15 cellular contexts compared by ENCODE assay signal in the genomic region with DNA sequence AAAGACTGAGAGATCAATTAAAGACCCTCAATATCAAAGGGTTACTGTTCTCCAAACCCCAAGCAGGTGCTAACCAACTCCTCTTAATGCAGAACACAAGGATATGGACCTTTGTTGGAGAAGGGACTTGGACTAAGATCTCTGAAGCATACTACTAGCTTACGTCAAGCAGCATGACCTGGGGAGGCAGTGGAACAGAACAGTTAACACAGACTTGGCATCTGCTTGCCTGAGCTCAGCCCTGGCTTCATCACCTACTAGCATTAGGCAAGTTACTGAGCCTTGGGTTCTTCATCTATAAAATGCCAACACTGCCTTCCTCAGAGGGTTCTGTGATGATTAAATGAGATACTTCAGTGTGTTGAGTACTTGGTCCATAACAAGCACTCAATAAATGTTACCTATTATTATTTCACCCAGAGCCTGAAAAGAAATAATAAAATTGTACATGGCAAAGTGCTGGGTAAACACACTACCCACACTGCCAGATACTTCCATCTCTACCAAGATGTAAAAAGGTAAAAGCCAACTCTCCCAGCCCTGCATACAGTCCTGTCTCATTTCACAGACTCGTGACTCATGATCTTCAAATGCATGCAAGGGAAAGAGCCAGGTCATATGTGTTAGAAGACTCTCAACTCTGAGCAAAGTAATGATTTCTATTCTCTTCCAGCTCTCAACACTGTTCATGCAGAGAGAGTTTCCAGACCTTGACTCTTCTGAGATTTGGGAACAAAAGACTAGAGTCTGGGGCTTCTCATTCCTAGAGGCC. TPM values are rescaled to one million over a fixed set of nuclear protein-coding genes. Genes with fewer than 3 reads are reported as not detected.
A peak's percentile ranks its signal among the peaks of the same experiment; 100 is the strongest.
DNase-seq lines count a peak whose midpoint lies in the region; ATAC-seq lines count a peak whose summit lies in the region.
"Had no signal": no experiment of that assay in that cellular context is flagged by ENCODE, and none has a peak within 500 bp of the region (broad histone marks: within the 10 kb centered on the region; RNA-seq: fewer than 3 reads in every experiment).

No MANE protein-coding gene starts in this region.

- no peaks in the 10 kb centered on the region for H3K27me3 Mint-ChIP-seq in activated T-cell treated with anti-CD3 and anti-CD28 coated beads, Interleukin-2, amount 50 U/mL, for 72 hours (ENCODE audit: low read depth)
- no peaks in the 10 kb centered on the region for H3K27me3 Mint-ChIP-seq in T-helper 17 cell
- no peaks in the 10 kb centered on the region for H3K27me3 Mint-ChIP-seq in stimulated activated naive CD8-positive, alpha-beta T cell treated with anti-CD3 and anti-CD28 coated beads, Interleukin-15, Interleukin-2, amounts not matched to agents 100 ng/mL and 50 ng/mL, for 24 hours
- H3K27me3 Mint-ChIP-seq: type B pancreatic cell had no signal

- H3K36me3 Mint-ChIP-seq in activated T-cell treated with anti-CD3 and anti-CD28 coated beads, Interleukin-2, amount 50 U/mL, for 72 hours (ENCODE audit: insufficient read depth in 2 of 2): no peaks in the 10 kb centered on the region
- H3K36me3 Mint-ChIP-seq in T-helper 17 cell (ENCODE audit: low read depth): no peaks in the 10 kb centered on the region
- peaks cover 19% of the 10 kb centered on the region for H3K36me3 Mint-ChIP-seq in stimulated activated naive CD8-positive, alpha-beta T cell treated with anti-CD3 and anti-CD28 coated beads, Interleukin-15, Interleukin-2, amounts not matched to agents 100 ng/mL and 50 ng/mL, for 24 hours (ENCODE audit: low read depth)
- H3K36me3 Mint-ChIP-seq: type B pancreatic cell had no signal

- peak overlapping the region; percentile 9 to 60 for H3K4me3 Mint-ChIP-seq in activated T-cell treated with anti-CD3 and anti-CD28 coated beads, Interleukin-2, amount 50 U/mL, for 72 hours
- H3K4me3 Mint-ChIP-seq in T-helper 17 cell: no peak overlapping the region
- peak overlapping the region; percentile 17 for H3K4me3 Mint-ChIP-seq in stimulated activated naive CD8-positive, alpha-beta T cell treated with anti-CD3 and anti-CD28 coated beads, Interleukin-15, Interleukin-2, amounts not matched to agents 100 ng/mL and 50 ng/mL, for 24 hours
- H3K4me3 Mint-ChIP-seq: type B pancreatic cell had no signal

- peaks cover 97% of the 10 kb centered on the region for H3K4me1 Mint-ChIP-seq in activated T-cell treated with anti-CD3 and anti-CD28 coated beads, Interleukin-2, amount 50 U/mL, for 72 hours (ENCODE audit: low read depth)
- H3K4me1 Mint-ChIP-seq in T-helper 17 cell: peaks cover 54% of the 10 kb centered on the region
- H3K4me1 Mint-ChIP-seq in stimulated activated naive CD8-positive, alpha-beta T cell treated with anti-CD3 and anti-CD28 coated beads, Interleukin-15, Interleukin-2, amounts not matched to agents 100 ng/mL and 50 ng/mL, for 24 hours (ENCODE audit: low read depth): peaks cover 95% of the 10 kb centered on the region

- H3K27ac Mint-ChIP-seq in activated T-cell treated with anti-CD3 and anti-CD28 coated beads, Interleukin-2, amount 50 U/mL, for 72 hours: peak overlapping the region; percentile 71
- peak overlapping the region; percentile 98 for H3K27ac Mint-ChIP-seq in T-helper 17 cell
- H3K27ac Mint-ChIP-seq in stimulated activated naive CD8-positive, alpha-beta T cell treated with anti-CD3 and anti-CD28 coated beads, Interleukin-15, Interleukin-2, amounts not matched to agents 100 ng/mL and 50 ng/mL, for 24 hours: peak overlapping the region; percentile 72
- H3K27ac Mint-ChIP-seq: type B pancreatic cell had no signal

- peak; percentile 72 to 77 for ATAC-seq in activated T-cell treated with anti-CD3 and anti-CD28 coated beads, Interleukin-2, amount 50 U/mL, for 72 hours (replicated peaks in 1 of 2)
- ATAC-seq in T-helper 17 cell: no peak
- no peak for ATAC-seq in HG02884 (IDR thresholded peaks at IDR 0.05; ENCODE audit: unreplicated experiment)
- ATAC-seq in HG03159 (IDR thresholded peaks at IDR 0.05; ENCODE audit: unreplicated experiment): no peak
- ATAC-seq: right lobe of liver, Right ventricle myocardium inferior had no signal

- no peaks in the 10 kb centered on the region for H3K9me3 Mint-ChIP-seq in activated T-cell treated with anti-CD3 and anti-CD28 coated beads, Interleukin-2, amount 50 U/mL, for 72 hours
- no peaks in the 10 kb centered on the region for H3K9me3 Mint-ChIP-seq in stimulated activated naive CD8-positive, alpha-beta T cell treated with anti-CD3 and anti-CD28 coated beads, Interleukin-15, Interleukin-2, amounts not matched to agents 100 ng/mL and 50 ng/mL, for 24 hours
- H3K9me3 Mint-ChIP-seq: type B pancreatic cell had no signal

- no peaks in the 10 kb centered on the region for H3K9me3 ChIP-seq in T-helper 17 cell (ENCODE audit: control insufficient read depth, low read length, poor library complexity, severe bottlenecking)
- H3K9me3 ChIP-seq: adrenal gland, right lobe of liver had no signal

- peak in 1 of 2 donors; percentile 27 for DNase-seq in activated T-cell treated with anti-CD3 and anti-CD28 coated beads, Interleukin-2, amount 50 U/mL, for 72 hours
- no peak for DNase-seq in activated T-cell treated with anti-CD3 and anti-CD28 coated beads for 4 hours
- DNase-seq in T-helper 17 cell: no peak
- peak; percentile 45 for DNase-seq in fibroblast of peridontal ligament (ENCODE audit: extremely low read depth)
- DNase-seq in medulla oblongata (ENCODE audit: extremely low spot score): no peak
- DNase-seq: adrenal gland; effector memory CD4-positive, alpha-beta T cell; NCI-H1105 treated with DMSO at 0.1 percent for 48 hours; NCI-H524 treated with DMSO at 0.1 percent for 48 hours; right lobe of liver had no signal

RNA-seq across cellular contexts. Expression of gene FMNL3, which starts 39.7 kb away (rescaled TPM):
- 10 to 100 TPM; 40.6 to 42.0 TPM for total RNA-seq in activated T-cell treated with anti-CD3 and anti-CD28 coated beads, Interleukin-2, amount 50 U/mL, for 72 hours
- 10 to 100 TPM; 17.0 to 19.7 TPM for total RNA-seq in T-helper 17 cell

RNA-seq across cellular contexts. Expression of gene PRPF40B, which starts 44.1 kb away (rescaled TPM):
- 10 to 100 TPM in 1 of 2 donors, 1 to 10 TPM in 1; 8.5 to 14.0 TPM for total RNA-seq in activated T-cell treated with anti-CD3 and anti-CD28 coated beads, Interleukin-2, amount 50 U/mL, for 72 hours
- total RNA-seq in T-helper 17 cell: 1 to 10 TPM; 5.6 to 7.1 TPM

Comparison
In these comparisons a context has a peak if more than half of its experiments do, and no peak if none do; other contexts are left out.
1. ATAC-seq: peak in activated T-cell treated with anti-CD3 and anti-CD28 coated beads, Interleukin-2, amount 50 U/mL, for 72 hours (2 of 2); none in T-helper 17 cell (single experiment), HG02884 (single experiment) and HG03159 (single experiment).
2. Peak in every context shown above with its lines, with median percentiles within 50 percentile points of each other: H3K27ac Mint-ChIP-seq.